20 cellular contexts compared by ENCODE assay signal in the genomic region with DNA sequence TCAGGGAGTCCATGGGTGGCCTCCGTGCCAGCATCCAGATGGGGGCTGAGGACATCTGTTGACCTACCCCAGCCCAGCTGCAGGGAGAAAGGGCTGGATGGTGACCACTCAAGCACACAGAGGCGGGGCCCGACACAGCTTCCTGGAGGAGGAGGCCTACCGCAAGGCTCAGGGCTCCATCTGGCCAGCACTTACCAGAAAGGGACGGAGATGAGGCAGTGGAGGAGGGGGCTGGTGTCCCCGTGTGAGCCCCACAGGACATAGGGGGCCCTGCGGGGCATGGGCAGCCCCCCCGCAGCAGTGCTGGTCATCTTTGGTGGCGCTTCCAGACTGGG.
A peak's percentile ranks its signal among the peaks of the same experiment; 100 is the strongest.
DNase-seq lines count a peak whose midpoint lies in the region; ATAC-seq, FAIRE-seq and TF ChIP-seq lines count a peak whose summit lies in the region.
"Had no signal": no experiment of that assay in that cellular context is flagged by ENCODE, and none has a peak within 500 bp of the region (broad histone marks: within the 10 kb centered on the region; RNA-seq: fewer than 3 reads in every experiment).

No MANE protein-coding gene starts in this region.

- H3K4me3 Mint-ChIP-seq in memory B cell = peak overlapping the region; percentile 11
- no peak overlapping the region for H3K4me3 Mint-ChIP-seq in WTC11
- H3K4me3 Mint-ChIP-seq: T-helper 1 cell treated with Interleukin-12 subunit alpha and Interleukin-12 subunit beta and Interleukin-4 antibody, amounts not matched to agents 30 μg/mL and 1 μg/mL, for 36 hours had no signal

- H3K4me3 ChIP-seq in BE2C (ENCODE audit: low read depth, low read length) = no peak overlapping the region
- H3K4me3 ChIP-seq in WERI-Rb-1 (ENCODE audit: low read depth, low read length) = no peak overlapping the region
- H3K4me3 ChIP-seq in mucosa of descending colon = no peak overlapping the region

- ATAC-seq in memory B cell (ENCODE audit: low read depth) (no peak), WTC11 (no peak), mucosa of descending colon (no peak), HG03469 (IDR thresholded peaks at IDR 0.05; ENCODE audit: unreplicated experiment) (no peak)
- ATAC-seq: PC-3 had no signal

- POLR2A ChIA-PET in WTC11 (lab: Charles Lee) = no interaction called here

- TF ChIP-seq CTCF in BE2C (IDR thresholded peaks at IDR 0.05; ENCODE audit: low read depth, low read length) = no peak
- TF ChIP-seq CTCF in WERI-Rb-1 (IDR thresholded peaks at IDR 0.05; ENCODE audit: low read depth, low read length) = no peak
- TF ChIP-seq CTCF in WTC11 (IDR thresholded peaks at IDR 0.05) = no peak
- TF ChIP-seq CTCF in mucosa of descending colon (IDR thresholded peaks at IDR 0.05) = no peak

- CTCF ChIA-PET in WTC11 (lab: Charles Lee) = no interaction called here

- H3K27ac ChIP-seq in WERI-Rb-1 = no peak overlapping the region; the same call in 1 of the 2 replicates
- H3K27ac ChIP-seq: C4-2B, RWPE1 had no signal

- H3K9me3 Mint-ChIP-seq in memory B cell = no peaks in the 10 kb centered on the region
- H3K9me3 Mint-ChIP-seq in WTC11 = no peaks in the 10 kb centered on the region
- H3K9me3 Mint-ChIP-seq: T-helper 1 cell treated with Interleukin-12 subunit alpha and Interleukin-12 subunit beta and Interleukin-4 antibody, amounts not matched to agents 30 μg/mL and 1 μg/mL, for 36 hours had no signal

- intact Hi-C loops in mucosa of descending colon (cut with DNase I, micrococcal nuclease) = no loop called here

- H3K27me3 Mint-ChIP-seq in memory B cell = peaks cover 21% of the 10 kb centered on the region
- H3K27me3 Mint-ChIP-seq in WTC11 (ENCODE audit: low read depth) = no peaks in the 10 kb centered on the region

- H3K36me3 ChIP-seq in BE2C = no peaks in the 10 kb centered on the region; the same call in 1 of the 2 replicates
- H3K36me3 ChIP-seq in WERI-Rb-1 = no peaks in the 10 kb centered on the region
- no peaks in the 10 kb centered on the region for H3K36me3 ChIP-seq in mucosa of descending colon (ENCODE audit: low read depth)

- H3K36me3 Mint-ChIP-seq in memory B cell (no peaks in the 10 kb centered on the region), WTC11 (no peaks in the 10 kb centered on the region)

- DNase-seq in BE2C (peak; percentile 53), NCI-H524 (lab: John Stamatoyannopoulos, UW) (peak; percentile 96), WERI-Rb-1 (peak; percentile 50), memory B cell (ENCODE audit: low spot score in 2 of 2) (no peak), WTC11 (ENCODE audit: low spot score) (no peak), mucosa of descending colon (no peak), RCC 7860 (ENCODE audit: low spot score) (no peak)
- DNase-seq: GOT3, NCI-H1694 treated with DMSO at 0.1 percent for 48 hours, NCI-H2107, NCI-H226, NCI-H526 treated with DMSO at 0.1 percent for 48 hours, PC-3, SIG-M5 had no signal

- H3K4me1 Mint-ChIP-seq in memory B cell (peaks cover 17% of the 10 kb centered on the region), WTC11 (no peaks in the 10 kb centered on the region)

- no peak for FAIRE-seq in RCC 7860 (lab: Jason Lieb, UNC)
- FAIRE-seq: A204.1, G401.6 had no signal

- peaks cover 19% of the 10 kb centered on the region for H3K4me1 ChIP-seq in BE2C
- no peaks in the 10 kb centered on the region for H3K4me1 ChIP-seq in mucosa of descending colon (ENCODE audit: low read depth)

- H3K27me3 ChIP-seq in BE2C (no peaks in the 10 kb centered on the region), WERI-Rb-1 (ENCODE audit: insufficient read depth, low read depth, severe bottlenecking) (no peaks in the 10 kb centered on the region)

- H3K27ac Mint-ChIP-seq in memory B cell (no peak overlapping the region), WTC11 (no peak overlapping the region)
- H3K27ac Mint-ChIP-seq: T-helper 1 cell treated with Interleukin-12 subunit alpha and Interleukin-12 subunit beta and Interleukin-4 antibody, amounts not matched to agents 30 μg/mL and 1 μg/mL, for 36 hours had no signal

- H3K9me3 ChIP-seq in BE2C = no peaks in the 10 kb centered on the region
- H3K9me3 ChIP-seq in WERI-Rb-1 (ENCODE audit: severe bottlenecking) = no peaks in the 10 kb centered on the region
- no peaks in the 10 kb centered on the region for H3K9me3 ChIP-seq in mucosa of descending colon

TF ChIP-seq in WTC11, 78 proteins besides CTCF, POLR2A, EP300 and RAD21:
- TF ChIP-seq AFF4 (CRISPR knock-in tag; IDR thresholded peaks at IDR 0.05; ENCODE audit: borderline replicate concordance) (no peak), TCF7 (CRISPR knock-in tag; IDR thresholded peaks at IDR 0.05; ENCODE audit: low read depth) (no peak), CREM (CRISPR knock-in tag; IDR thresholded peaks at IDR 0.05) (no peak), ELF4 (CRISPR knock-in tag; IDR thresholded peaks at IDR 0.05; ENCODE audit: low read depth) (no peak), FOXK1 (CRISPR knock-in tag; IDR thresholded peaks at IDR 0.05) (no peak), CBFB (CRISPR knock-in tag; IDR thresholded peaks at IDR 0.05; ENCODE audit: low read depth) (no peak), SP1 (CRISPR knock-in tag; conservative IDR thresholded peaks at IDR 0.05) (no peak), CREB1 (CRISPR knock-in tag; IDR thresholded peaks at IDR 0.05) (no peak)

Comparison
In these comparisons a context has a peak if more than half of its experiments do, and no peak if none do; other contexts are left out.
1. DNase-seq: peak in BE2C (single experiment), NCI-H524 (2 of 2) and WERI-Rb-1 (single experiment); none in memory B cell (0 of 2), WTC11 (single experiment), mucosa of descending colon (0 of 3) and RCC 7860 (single experiment).